ENCODE assay signal across 24 cellular contexts in the genomic region with DNA sequence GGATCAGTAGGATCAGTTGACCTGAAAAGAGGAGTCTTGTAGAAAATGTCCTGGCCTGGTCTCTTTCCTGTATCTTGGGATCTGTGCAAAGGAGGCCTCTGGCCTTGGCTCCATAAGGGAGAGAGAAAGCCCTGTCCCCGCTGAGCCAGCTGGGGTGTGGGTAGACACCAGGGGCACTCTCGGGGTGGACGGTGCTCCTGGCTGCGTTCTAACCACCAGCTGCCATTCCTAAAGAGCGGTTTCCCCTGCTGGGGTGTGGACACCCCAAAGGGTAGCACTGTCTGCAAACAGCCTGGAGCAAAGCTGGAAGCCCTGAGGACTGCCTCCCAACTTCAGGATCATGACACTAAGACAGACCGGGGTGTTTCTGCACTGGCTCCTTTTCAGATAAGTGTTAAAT.
"Had no signal": no experiment of that assay in that cellular context is flagged by ENCODE, and none has a peak within 500 bp of the region (broad histone marks: within the 10 kb centered on the region; RNA-seq: fewer than 3 reads in every experiment).

No MANE protein-coding gene starts in this region.

- H3K27me3 ChIP-seq: adrenal gland, ascending aorta, brain microvascular endothelial cell, colonic mucosa, pancreas, right lobe of liver, tibial artery had no signal

- H3K36me3 Mint-ChIP-seq: activated naive CD8-positive, alpha-beta T cell; natural killer cell treated with Interleukin-12 subunit alpha and Interleukin-12 subunit beta and Interleukin-15 and Interleukin-18, amount 100 ng/mL, for 72 hours; T-cell had no signal

- H3K36me3 ChIP-seq: brain microvascular endothelial cell, colonic mucosa, neutrophil, pancreas, right lobe of liver had no signal

- H3K4me3 Mint-ChIP-seq: activated naive CD8-positive, alpha-beta T cell; activated T-helper 17 cell treated with anti-CD3 and anti-CD28 coated beads, Interleukin-2, amount 50 U/mL, for 72 hours; central memory CD8-positive, alpha-beta T cell; endodermal cell; mesothelial cell of epicardium; natural killer cell treated with Interleukin-12 subunit alpha and Interleukin-12 subunit beta and Interleukin-15 and Interleukin-18, amount 100 ng/mL, for 72 hours; T-cell; T-helper 2 cell treated with Interferon-gamma antibody and Interleukin-4, amounts not matched to agents 5 μg/mL and 100 μg/mL, for 36 hours had no signal

- H3K4me1 ChIP-seq: colonic mucosa had no signal

- H3K9me3 Mint-ChIP-seq: activated T-helper 17 cell treated with anti-CD3 and anti-CD28 coated beads, Interleukin-2, amount 50 U/mL, for 72 hours; central memory CD8-positive, alpha-beta T cell; endodermal cell; mesothelial cell of epicardium; natural killer cell treated with Interleukin-12 subunit alpha and Interleukin-12 subunit beta and Interleukin-15 and Interleukin-18, amount 100 ng/mL, for 72 hours; T-cell; T-helper 2 cell treated with Interferon-gamma antibody and Interleukin-4, amounts not matched to agents 5 μg/mL and 100 μg/mL, for 36 hours had no signal

- DNase-seq: activated CD4-positive, CD25-positive, alpha-beta regulatory T cell treated with anti-CD3 and anti-CD28 coated beads, Interleukin-2, amount 50 U/mL, for 72 hours; activated naive CD4-positive, alpha-beta T cell; activated T-cell treated with anti-CD3 and anti-CD28 coated beads, Interleukin-2, amount 50 U/mL, for 1 hour; brain microvascular endothelial cell; colonic mucosa; endodermal cell; pancreas; right lobe of liver; stimulated activated CD4-positive, alpha-beta T cell treated with anti-CD3 and anti-CD28 coated beads, Interleukin-2, amount 100 ng/mL, for 48 hours; stimulated activated CD8-positive, alpha-beta memory T cell treated with anti-CD3 and anti-CD28 coated beads, Interleukin-4, amount 100 ng/mL, for 48 hours; stimulated activated naive CD8-positive, alpha-beta T cell treated with anti-CD3 and anti-CD28 coated beads, Interleukin-15, Interleukin-2, amounts not matched to agents 100 U/mL and 50 U/mL, for 24 hours; T-cell; tibial artery had no signal

- ATAC-seq: activated T-helper 17 cell treated with anti-CD3 and anti-CD28 coated beads, Interleukin-2, amount 50 U/mL, for 72 hours; left lobe of liver; natural killer cell treated with Interleukin-12 subunit alpha and Interleukin-12 subunit beta and Interleukin-15 and Interleukin-18, amount 100 ng/mL, for 72 hours; pancreas; right lobe of liver; stimulated activated naive CD8-positive, alpha-beta T cell treated with anti-CD3 and anti-CD28 coated beads, Interleukin-15, Interleukin-2, amounts not matched to agents 100 U/mL and 50 U/mL, for 24 hours; T-cell had no signal

- H3K27me3 Mint-ChIP-seq: central memory CD8-positive, alpha-beta T cell; T-cell had no signal

- H3K27ac Mint-ChIP-seq: activated naive CD8-positive, alpha-beta T cell; activated T-helper 17 cell treated with anti-CD3 and anti-CD28 coated beads, Interleukin-2, amount 50 U/mL, for 72 hours; endodermal cell; mesothelial cell of epicardium; natural killer cell treated with Interleukin-12 subunit alpha and Interleukin-12 subunit beta and Interleukin-15 and Interleukin-18, amount 100 ng/mL, for 72 hours; T-cell; T-helper 2 cell treated with Interferon-gamma antibody and Interleukin-4, amounts not matched to agents 5 μg/mL and 100 μg/mL, for 36 hours had no signal

- H3K4me3 ChIP-seq: adrenal gland, ascending aorta, colonic mucosa, pancreas, right lobe of liver, tibial artery had no signal

- H3K27ac ChIP-seq: adrenal gland, ascending aorta, brain microvascular endothelial cell, colonic mucosa, neutrophil, pancreas, right lobe of liver, VCaP had no signal

- H3K9me3 ChIP-seq: adrenal gland, ascending aorta, colonic mucosa, neutrophil, pancreas, right lobe of liver, tibial artery had no signal

- H3K4me1 Mint-ChIP-seq: activated T-helper 17 cell treated with anti-CD3 and anti-CD28 coated beads, Interleukin-2, amount 50 U/mL, for 72 hours; T-cell had no signal
